In the genomic region with DNA sequence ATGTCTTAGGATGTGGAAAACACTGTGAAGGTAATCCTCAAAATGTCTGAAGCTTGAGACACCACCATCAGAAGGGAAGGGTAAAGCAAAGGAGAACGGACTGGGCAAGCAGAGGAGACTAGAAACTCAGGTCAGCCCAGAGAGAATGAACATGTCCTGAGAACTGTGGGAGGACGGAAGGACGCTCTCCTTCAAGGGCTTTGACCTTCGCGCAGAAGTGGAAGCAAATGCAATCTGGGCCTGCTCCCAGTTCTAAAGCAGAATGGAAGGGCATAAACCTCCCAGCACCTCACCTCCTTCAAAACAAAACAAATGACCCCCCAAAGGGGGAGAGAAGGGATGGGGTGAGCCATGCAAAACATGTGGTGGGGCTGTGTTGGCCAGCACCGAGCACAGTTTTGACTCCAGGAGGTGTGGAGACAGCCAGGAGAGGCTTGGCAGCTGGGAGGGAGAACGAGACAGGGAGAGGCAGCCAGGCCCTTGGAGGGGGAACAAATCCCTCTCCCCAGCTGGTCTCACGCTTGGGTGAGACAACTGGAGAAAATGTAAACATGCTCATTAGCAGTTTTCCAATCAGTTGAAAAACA, we compare ENCODE assay signal across 1 cellular context.
TF ChIP-seq lines count a peak whose summit lies in the region.

No MANE protein-coding gene starts in this region.

TF ChIP-seq in H1, 55 proteins besides CTCF, POLR2A, EP300 and RAD21:
- no peak for TF ChIP-seq CBX8 (IDR thresholded peaks at IDR 0.05; ENCODE audit: borderline replicate concordance, low read depth, low read length)
- no peak for TF ChIP-seq SP4 (IDR thresholded peaks at IDR 0.05; ENCODE audit: low read length)
- TF ChIP-seq, protein P1, sequence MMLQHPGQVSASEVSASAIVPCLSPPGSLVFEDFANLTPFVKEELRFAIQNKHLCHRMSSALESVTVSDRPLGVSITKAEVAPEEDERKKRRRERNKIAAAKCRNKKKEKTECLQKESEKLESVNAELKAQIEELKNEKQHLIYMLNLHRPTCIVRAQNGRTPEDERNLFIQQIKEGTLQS (IDR thresholded peaks at IDR 0.05; ENCODE audit: insufficient read depth, low read depth, low read length), result no peak
- TF ChIP-seq ASH2L (IDR thresholded peaks at IDR 0.05; ENCODE audit: low read length), result no peak
- no peak for TF ChIP-seq TAF7 (optimal IDR thresholded peaks at IDR 0.05; ENCODE audit: borderline replicate concordance, low read depth, low read length)
- no peak for TF ChIP-seq SIN3A (conservative IDR thresholded peaks at IDR 0.05 in 1 of 2, IDR thresholded peaks at IDR 0.05 in 1 of 2; ENCODE audit: low read depth in 1 of 2, low read length in 2 of 2)
- TF ChIP-seq CTBP2 (IDR thresholded peaks at IDR 0.05; ENCODE audit: borderline replicate concordance, insufficient read depth, insufficient read length, low read length), result no peak
- no peak for TF ChIP-seq SP1 (IDR thresholded peaks at IDR 0.05; ENCODE audit: low read depth, low read length)
